9 cellular contexts compared by ENCODE assay signal in the genomic region with DNA sequence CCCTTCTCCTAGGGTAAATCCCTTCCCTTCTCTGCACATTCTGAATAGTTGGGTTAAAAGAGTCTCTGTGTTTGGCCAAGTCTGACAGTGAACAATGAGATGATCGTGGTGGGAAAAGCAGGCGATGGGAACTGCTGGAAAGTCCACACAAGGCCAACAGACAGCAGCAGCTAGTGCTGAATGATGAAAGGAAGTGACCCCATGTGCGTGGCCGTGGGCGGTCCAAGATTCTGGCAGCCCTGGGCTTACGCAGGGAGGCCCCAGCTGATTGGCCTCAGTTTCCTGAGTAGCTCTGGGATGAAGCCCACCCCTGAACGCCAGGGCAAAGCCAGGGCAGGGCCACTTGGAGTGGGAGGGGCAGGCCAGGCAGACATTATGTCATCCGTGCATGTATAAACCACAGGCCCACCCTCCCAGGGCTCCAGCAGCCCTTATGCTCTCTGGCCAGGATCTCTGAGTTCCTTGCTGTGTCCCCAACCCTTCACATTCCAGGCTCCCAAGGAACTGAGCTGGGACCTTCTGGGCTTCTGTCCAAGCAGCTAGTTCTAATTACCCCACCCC. TPM values are rescaled to one million over a fixed set of nuclear protein-coding genes. Genes with fewer than 3 reads are reported as not detected.
DNase-seq lines count a peak whose midpoint lies in the region; ATAC-seq and TF ChIP-seq lines count a peak whose summit lies in the region.
"Had no signal": no experiment of that assay in that cellular context is flagged by ENCODE, and none has a peak within 500 bp of the region (broad histone marks: within the 10 kb centered on the region; RNA-seq: fewer than 3 reads in every experiment).

No MANE protein-coding gene starts in this region.

- no peaks in the 10 kb centered on the region for H3K36me3 ChIP-seq in BE2C

- H3K27ac Mint-ChIP-seq in activated naive CD8-positive, alpha-beta T cell treated with anti-CD3 and anti-CD28 coated beads for 36 hours: no peak overlapping the region

- intact Hi-C loops in left ventricle myocardium superior (cut with micrococcal nuclease) (no loop called here), posterior vena cava (cut with DNase I) (no loop called here)

- DNase-seq in BE2C: peak; percentile 7
- peak; percentile 68 for DNase-seq in amniotic epithelial cell (ENCODE audit: low read depth)
- DNase-seq in left ventricle myocardium superior: peak; percentile 85
- DNase-seq in posterior vena cava (ENCODE audit: low spot score): peak; percentile 95
- DNase-seq in stimulated activated naive CD4-positive, alpha-beta T cell (lab: John Stamatoyannopoulos, UW): no peak
- DNase-seq in GM19240 (ENCODE audit: insufficient read length, low spot score): no peak
- DNase-seq in activated naive CD8-positive, alpha-beta T cell treated with anti-CD3 and anti-CD28 coated beads for 36 hours: no peak

- no peaks in the 10 kb centered on the region for H3K4me1 Mint-ChIP-seq in activated naive CD8-positive, alpha-beta T cell treated with anti-CD3 and anti-CD28 coated beads for 36 hours

- ATAC-seq in left ventricle myocardium superior: peak; percentile 97
- ATAC-seq in HG02763 (IDR thresholded peaks at IDR 0.05; ENCODE audit: unreplicated experiment): no peak
- ATAC-seq: Panc1 had no signal

- no peak for TF ChIP-seq CTCF in BE2C (IDR thresholded peaks at IDR 0.05; ENCODE audit: low read depth, low read length)

- H3K36me3 Mint-ChIP-seq in activated naive CD8-positive, alpha-beta T cell treated with anti-CD3 and anti-CD28 coated beads for 36 hours: no peaks in the 10 kb centered on the region

- no peak overlapping the region for H3K4me3 Mint-ChIP-seq in activated naive CD8-positive, alpha-beta T cell treated with anti-CD3 and anti-CD28 coated beads for 36 hours

- no peaks in the 10 kb centered on the region for H3K27me3 Mint-ChIP-seq in activated naive CD8-positive, alpha-beta T cell treated with anti-CD3 and anti-CD28 coated beads for 36 hours

- no peaks in the 10 kb centered on the region for H3K4me1 ChIP-seq in BE2C

- no peaks in the 10 kb centered on the region for H3K27me3 ChIP-seq in BE2C

- no peaks in the 10 kb centered on the region for H3K9me3 Mint-ChIP-seq in activated naive CD8-positive, alpha-beta T cell treated with anti-CD3 and anti-CD28 coated beads for 36 hours

- no peak overlapping the region for H3K4me3 ChIP-seq in BE2C (ENCODE audit: low read depth, low read length)

- H3K9me3 ChIP-seq in BE2C: no peaks in the 10 kb centered on the region

RNA-seq across cellular contexts. Expression of a gene that starts 57.8 kb away (rescaled TPM):
- 1.9 TPM for polyA plus RNA-seq in BE2C (2012; ENCODE audit: insufficient read depth, insufficient read length, low read depth)
- 0.77 TPM for total RNA-seq in left ventricle myocardium superior
- total RNA-seq in posterior vena cava: under 1 TPM; 0.43 to 0.65 TPM
- 10 to 100 TPM; 55.7 to 57.4 TPM for total RNA-seq in activated naive CD8-positive, alpha-beta T cell treated with anti-CD3 and anti-CD28 coated beads for 36 hours

Comparison
In these comparisons a context has a peak if more than half of its experiments do, and no peak if none do; other contexts are left out.
1. DNase-seq: peak in BE2C (single experiment), amniotic epithelial cell (single experiment), left ventricle myocardium superior (single experiment) and posterior vena cava (single experiment); none in stimulated activated naive CD4-positive, alpha-beta T cell (0 of 6), GM19240 (single experiment) and activated naive CD8-positive, alpha-beta T cell treated with anti-CD3 and anti-CD28 coated beads for 36 hours (single experiment).
2. RNA of a gene that starts 57.8 kb away (total RNA-seq): 55.7 to 57.4 TPM in activated naive CD8-positive, alpha-beta T cell treated with anti-CD3 and anti-CD28 coated beads for 36 hours; 0.77 TPM in left ventricle myocardium superior (single experiment) and 0.43 to 0.65 TPM in posterior vena cava; every median in the first group is over 10 times any median in the second.